ENCODE assay signal across 17 cellular contexts in the genomic region with DNA sequence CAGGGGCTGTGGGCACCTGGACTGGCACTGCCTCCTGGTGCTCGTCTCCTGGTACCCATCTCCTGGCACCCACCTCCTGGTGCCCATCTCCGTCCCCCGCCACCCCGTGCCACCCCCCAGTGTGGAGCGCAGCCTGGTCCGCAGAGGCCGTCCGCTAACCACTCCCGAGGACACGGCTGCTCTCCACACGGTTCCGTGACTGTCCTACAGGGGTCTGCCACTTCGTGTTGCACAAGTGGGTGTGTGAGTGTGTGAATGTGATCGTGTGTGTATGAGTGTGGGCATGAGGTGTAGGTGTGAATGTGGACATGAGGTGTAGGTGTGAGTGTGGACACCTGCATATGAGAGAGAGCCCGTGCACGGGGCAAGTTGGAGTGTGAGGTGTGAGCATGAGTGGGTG.
"Had no signal": no experiment of that assay in that cellular context is flagged by ENCODE, and none has a peak within 500 bp of the region (broad histone marks: within the 10 kb centered on the region; RNA-seq: fewer than 3 reads in every experiment).

No MANE protein-coding gene starts in this region.

- H3K9me3 ChIP-seq: prostate gland, SJSA1 had no signal

- H3K4me1 Mint-ChIP-seq: activated naive CD4-positive, alpha-beta T cell treated with anti-CD3 and anti-CD28 coated beads, Interleukin-2, amount 10 ng/mL, durations not matched to agents 7 days and 5 days had no signal

- H3K27ac Mint-ChIP-seq: activated naive CD4-positive, alpha-beta T cell treated with anti-CD3 and anti-CD28 coated beads, Interleukin-2, amount 10 ng/mL, durations not matched to agents 7 days and 5 days; natural killer cell treated with Interleukin-12 subunit alpha and Interleukin-12 subunit beta and Interleukin-15 and Interleukin-18, amount 100 ng/mL, for 72 hours had no signal

- H3K4me1 ChIP-seq: prostate gland had no signal

- H3K36me3 ChIP-seq: prostate gland, SJSA1, tibial nerve had no signal

- H3K4me3 ChIP-seq: prostate gland, SJSA1, tibial nerve had no signal

- H3K27me3 ChIP-seq: SJSA1, tibial nerve had no signal

- H3K27ac ChIP-seq: epithelial cell of prostate, prostate gland, SJSA1, tibial nerve had no signal

- H3K36me3 Mint-ChIP-seq: activated naive CD4-positive, alpha-beta T cell treated with anti-CD3 and anti-CD28 coated beads, Interleukin-2, amount 10 ng/mL, durations not matched to agents 7 days and 5 days; natural killer cell treated with Interleukin-12 subunit alpha and Interleukin-12 subunit beta and Interleukin-15 and Interleukin-18, amount 100 ng/mL, for 72 hours had no signal

- H3K9me3 Mint-ChIP-seq: activated naive CD4-positive, alpha-beta T cell treated with anti-CD3 and anti-CD28 coated beads, Interleukin-2, amount 10 ng/mL, durations not matched to agents 7 days and 5 days; natural killer cell treated with Interleukin-12 subunit alpha and Interleukin-12 subunit beta and Interleukin-15 and Interleukin-18, amount 100 ng/mL, for 72 hours had no signal

- DNase-seq: activated CD4-positive, alpha-beta T cell treated with anti-CD3 and anti-CD28 coated beads, Interleukin-2, amount 50 U/mL, for 48 hours; activated CD4-positive, CD25-positive, alpha-beta regulatory T cell treated with anti-CD3 and anti-CD28 coated beads, Interleukin-2, amount 50 U/mL, for 72 hours; activated naive CD4-positive, alpha-beta T cell treated with anti-CD3 and anti-CD28 coated beads, Interleukin-2, amount 10 ng/mL, durations not matched to agents 7 days and 5 days; central memory CD4-positive, alpha-beta T cell; cortex of kidney; effector memory CD4-positive, alpha-beta T cell; hippocampal formation; kidney glomerular epithelial cell; mammary epithelial cell; nucleus accumbens; stimulated activated CD4-positive, alpha-beta T cell treated with anti-CD3 and anti-CD28 coated beads, Interleukin-4, amount 100 ng/mL, for 1 hour; SW 1271 had no signal

- H3K4me3 Mint-ChIP-seq: activated naive CD4-positive, alpha-beta T cell treated with anti-CD3 and anti-CD28 coated beads, Interleukin-2, amount 10 ng/mL, durations not matched to agents 7 days and 5 days; natural killer cell treated with Interleukin-12 subunit alpha and Interleukin-12 subunit beta and Interleukin-15 and Interleukin-18, amount 100 ng/mL, for 72 hours had no signal

- ATAC-seq: natural killer cell treated with Interleukin-12 subunit alpha and Interleukin-12 subunit beta and Interleukin-15 and Interleukin-18, amount 100 ng/mL, for 72 hours had no signal
